24 cellular contexts compared by ENCODE assay signal in the genomic region with DNA sequence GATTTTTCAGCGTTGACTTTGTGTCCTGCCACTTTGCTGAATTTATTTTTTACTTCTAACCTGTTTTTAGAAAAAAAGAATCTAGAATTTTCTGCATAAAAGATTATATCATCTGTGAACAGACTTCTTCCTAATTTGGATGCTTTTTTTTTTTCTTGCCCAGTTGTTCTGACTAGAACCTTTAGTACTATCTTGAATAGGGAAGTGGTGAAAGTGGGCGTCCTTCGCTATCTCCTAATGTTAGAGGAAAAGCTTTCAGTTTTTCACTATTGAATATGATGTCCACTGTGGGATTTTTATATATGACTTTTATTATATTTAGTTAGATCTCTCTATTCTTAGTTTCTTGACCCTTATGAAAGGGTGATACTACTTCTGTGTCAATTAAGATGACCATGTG. TPM values are rescaled to one million over a fixed set of nuclear protein-coding genes. Genes with fewer than 3 reads are reported as not detected.
"Had no signal": no experiment of that assay in that cellular context is flagged by ENCODE, and none has a peak within 500 bp of the region (broad histone marks: within the 10 kb centered on the region; RNA-seq: fewer than 3 reads in every experiment).

No MANE protein-coding gene starts in this region.

- FAIRE-seq: HepG2 had no signal

- H3K4me3 ChIP-seq: MG63 had no signal

- H3K27ac ChIP-seq: RWPE1 had no signal

- H3K27me3 ChIP-seq: MG63 had no signal

- ATAC-seq: HepG2, Panc1 had no signal

- DNase-seq: IMR-90, Karpas-422, KG1, MG63, NCI-H1092, NCI-H1105 treated with DMSO at 0.1 percent for 48 hours, NCI-H1417 treated with DMSO at 0.1 percent for 48 hours, NCI-H146, NCI-H1694 treated with DMSO at 0.1 percent for 48 hours, NCI-H1930, NCI-H2081 treated with DMSO at 0.1 percent for 48 hours, NCI-H2171, NCI-H226, NCI-H446, NCI-H510A, NCI-H524 treated with DMSO at 0.1 percent for 48 hours, NCI-H69, NCI-H774, SHP77, SK-N-SH had no signal

RNA-seq across cellular contexts. Expression of a gene that starts 25.7 kb away (rescaled TPM):
- total RNA-seq: HepG2, HT1080, IMR-90 had no signal
- polyA plus RNA-seq: HepG2, IMR-90, SK-N-SH had no signal
